ENCODE assay signal across 23 cellular contexts in genomic region chr14:69459122-69459521, GRCh38.
"Had no signal": no experiment of that assay in that cellular context is flagged by ENCODE, and none has a peak within 500 bp of the region (broad histone marks: within the 10 kb centered on the region; RNA-seq: fewer than 3 reads in every experiment).

No MANE protein-coding gene starts in this region.

- H3K4me3 Mint-ChIP-seq: activated B cell treated with CpG ODN at 0.5 μM for 24 hours; activated CD4-positive, alpha-beta T cell treated with anti-CD3 and anti-CD28 coated beads for 36 hours; activated naive CD8-positive, alpha-beta T cell treated with anti-CD3 and anti-CD28 coated beads for 36 hours; activated T-cell treated with anti-CD3 and anti-CD28 coated beads, Interleukin-2, amount 50 U/mL, for 4 hours; central memory CD8-positive, alpha-beta T cell; naive B cell; stimulated activated memory B cell treated with anti-CD40 and anti-IgM and Interleukin-4, amounts not matched to agents 10 μg/mL and 1 μg/mL and 100 μg/mL, for 72 hours had no signal

- H3K4me1 Mint-ChIP-seq: activated B cell treated with CpG ODN at 0.5 μM for 24 hours; activated CD4-positive, alpha-beta T cell treated with anti-CD3 and anti-CD28 coated beads for 36 hours; central memory CD8-positive, alpha-beta T cell; stimulated activated memory B cell treated with anti-CD40 and anti-IgM and Interleukin-4, amounts not matched to agents 10 μg/mL and 1 μg/mL and 100 μg/mL, for 72 hours had no signal

- H3K9me3 Mint-ChIP-seq: activated B cell treated with CpG ODN at 0.5 μM for 24 hours; activated naive CD8-positive, alpha-beta T cell treated with anti-CD3 and anti-CD28 coated beads for 36 hours; activated T-cell treated with anti-CD3 and anti-CD28 coated beads, Interleukin-2, amount 50 U/mL, for 4 hours; activated T-helper 2 cell treated with anti-CD3 and anti-CD28 coated beads, Interferon-gamma antibody, Interleukin-2, Interleukin-4, amounts not matched to agents 10 μg/mL and 5 μg/mL and 100 μg/mL, durations not matched to agents 14 hours and 24 hours and 36 hours; central memory CD8-positive, alpha-beta T cell; naive B cell; stimulated activated memory B cell treated with anti-CD40 and anti-IgM and Interleukin-4, amounts not matched to agents 10 μg/mL and 1 μg/mL and 100 μg/mL, for 72 hours had no signal

- DNase-seq: activated B cell treated with CpG ODN at 0.5 μM for 24 hours; activated CD4-positive, alpha-beta T cell treated with anti-CD3 and anti-CD28 coated beads for 36 hours; activated CD4-positive, alpha-beta T cell treated with anti-CD3 and anti-CD28 coated beads, Interleukin-2, amount 50 U/mL, for 4 hours; activated CD8-positive, alpha-beta memory T cell treated with anti-CD3 and anti-CD28 coated beads for 24 hours; activated CD8-positive, alpha-beta memory T cell treated with anti-CD3 and anti-CD28 coated beads, Interleukin-2, amount 50 U/mL, for 4 hours; activated naive CD4-positive, alpha-beta T cell treated with Interleukin-2 at 50 U/mL for 16 hours; activated naive CD8-positive, alpha-beta T cell treated with anti-CD3 and anti-CD28 coated beads for 36 hours; activated T-cell treated with anti-CD3 and anti-CD28 coated beads, Interleukin-2, amount 50 U/mL, for 4 hours; effector memory CD4-positive, alpha-beta T cell; gastrocnemius medialis; hippocampal formation; naive B cell; occipital lobe; right lobe of liver; stimulated activated CD4-positive, alpha-beta T cell treated with anti-CD3 and anti-CD28 coated beads, Interleukin-2, amount 100 ng/mL, for 24 hours; T-helper 1 cell; upper lobe of left lung had no signal

- H3K4me3 ChIP-seq: breast epithelium, esophagus muscularis mucosa, gastrocnemius medialis, right lobe of liver, skin epidermis, upper lobe of left lung had no signal

- H3K27me3 Mint-ChIP-seq: activated B cell treated with CpG ODN at 0.5 μM for 24 hours; activated CD4-positive, alpha-beta T cell treated with anti-CD3 and anti-CD28 coated beads for 36 hours; activated naive CD8-positive, alpha-beta T cell treated with anti-CD3 and anti-CD28 coated beads for 36 hours; central memory CD8-positive, alpha-beta T cell; naive B cell; stimulated activated memory B cell treated with anti-CD40 and anti-IgM and Interleukin-4, amounts not matched to agents 10 μg/mL and 1 μg/mL and 100 μg/mL, for 72 hours had no signal

- H3K27me3 ChIP-seq: breast epithelium, esophagus muscularis mucosa, gastrocnemius medialis, right lobe of liver, upper lobe of left lung had no signal

- ATAC-seq: activated CD4-positive, alpha-beta T cell treated with anti-CD3 and anti-CD28 coated beads for 36 hours; activated T-cell treated with anti-CD3 and anti-CD28 coated beads, Interleukin-2, amount 50 U/mL, for 4 hours; gastrocnemius medialis; stimulated activated memory B cell treated with anti-CD40 and anti-IgM and Interleukin-4, amounts not matched to agents 10 μg/mL and 1 μg/mL and 100 μg/mL, for 72 hours had no signal

- H3K27ac Mint-ChIP-seq: activated B cell treated with CpG ODN at 0.5 μM for 24 hours; activated CD4-positive, alpha-beta T cell treated with anti-CD3 and anti-CD28 coated beads for 36 hours; activated naive CD8-positive, alpha-beta T cell treated with anti-CD3 and anti-CD28 coated beads for 36 hours; activated T-helper 2 cell treated with anti-CD3 and anti-CD28 coated beads, Interferon-gamma antibody, Interleukin-2, Interleukin-4, amounts not matched to agents 10 μg/mL and 5 μg/mL and 100 μg/mL, durations not matched to agents 14 hours and 24 hours and 36 hours had no signal
